In genomic region chr16:49495596-49496355, GRCh38 we compare ENCODE assay signal across 13 cellular contexts.
A peak's percentile ranks its signal among the peaks of the same experiment; 100 is the strongest.
DNase-seq lines count a peak whose midpoint lies in the region; ATAC-seq and TF ChIP-seq lines count a peak whose summit lies in the region.
"Had no signal": no experiment of that assay in that cellular context is flagged by ENCODE, and none has a peak within 500 bp of the region (broad histone marks: within the 10 kb centered on the region; RNA-seq: fewer than 3 reads in every experiment).

No MANE protein-coding gene starts in this region.

- ATAC-seq in DND-41 (ENCODE audit: insufficient read depth, low read depth): no peak
- no peak for ATAC-seq in left lobe of liver
- ATAC-seq in stimulated activated naive CD8-positive, alpha-beta T cell treated with anti-CD3 and anti-CD28 coated beads, Interleukin-15, Interleukin-2, amounts not matched to agents 100 U/mL and 50 U/mL, for 24 hours: no peak

- H3K36me3 ChIP-seq in BLaER1 (peaks cover 19% of the 10 kb centered on the region), DND-41 (ENCODE audit: insufficient read depth, low read length) (no peaks in the 10 kb centered on the region)
- H3K36me3 ChIP-seq: BE2C had no signal

- H3K27ac ChIP-seq in BLaER1: peak overlapping the region; percentile 55
- H3K27ac ChIP-seq in DND-41 (ENCODE audit: low read length): peak overlapping the region; percentile 63
- H3K27ac ChIP-seq: GM23248 had no signal

- H3K27me3 ChIP-seq in BLaER1 (no peaks in the 10 kb centered on the region), DND-41 (ENCODE audit: insufficient read depth, low read length, poor library complexity) (no peaks in the 10 kb centered on the region)
- H3K27me3 ChIP-seq: BE2C had no signal

- H3K79me2 ChIP-seq in DND-41 (ENCODE audit: insufficient read depth, low read length): no peaks in the 10 kb centered on the region

- H3K4me3 ChIP-seq in BLaER1: no peak overlapping the region
- no peak overlapping the region for H3K4me3 ChIP-seq in DND-41 (ENCODE audit: low read depth in 1 of 2, low read length in 2 of 2)
- H3K4me3 ChIP-seq: GM23248 had no signal

- in situ Hi-C loops in KBM-7 (cut with MboI; ENCODE audit: low pct_unique_long_range_greater_than_20kb, low sequenced_read_pairs): no loop called here

- H4K20me1 ChIP-seq in BLaER1: peaks cover 19% of the 10 kb centered on the region
- H4K20me1 ChIP-seq in DND-41 (ENCODE audit: insufficient read depth, low read length): no peaks in the 10 kb centered on the region

- no peak overlapping the region for H2AFZ ChIP-seq in DND-41 (ENCODE audit: low read depth, low read length)
- H2AFZ ChIP-seq: GM23248 had no signal

- intact Hi-C loops in posterior vena cava (cut with DNase I): loop anchor here (10.0 kb wide), 2 partner anchors 99 to 359 kb away; partner anchors contain the start of gene ZNF423 (in 1 of the 2)

- TF ChIP-seq CTCF in DND-41 (IDR thresholded peaks at IDR 0.05; ENCODE audit: borderline replicate concordance, extremely low read depth, low read length, poor library complexity, severe bottlenecking): no peak

- H3K9me3 ChIP-seq in BLaER1: no peaks in the 10 kb centered on the region
- H3K9me3 ChIP-seq in DND-41 (ENCODE audit: insufficient read depth, low read length, severe bottlenecking): no peaks in the 10 kb centered on the region
- H3K9me3 ChIP-seq: BE2C, Caco-2 had no signal

- DNase-seq in DND-41: no peak
- peak; percentile 16 for DNase-seq in left lobe of liver (ENCODE audit: low spot score)
- DNase-seq in posterior vena cava (ENCODE audit: low spot score): peak; percentile 62
- DNase-seq in stimulated activated naive CD8-positive, alpha-beta T cell treated with anti-CD3 and anti-CD28 coated beads, Interleukin-15, Interleukin-2, amounts not matched to agents 100 U/mL and 50 U/mL, for 24 hours: no peak
- no peak for DNase-seq in KBM-7
- DNase-seq in NCI-H187 (lab: John Stamatoyannopoulos, UW): no peak
- DNase-seq: BE2C; CD8-positive, alpha-beta memory T cell; GF-D8; GM23248; IMR-90 had no signal

- H3K9ac ChIP-seq in BLaER1: peak overlapping the region; percentile 49; the same call in 1 of the 2 replicates
- H3K9ac ChIP-seq in DND-41 (ENCODE audit: low read depth, low read length): no peak overlapping the region
- H3K9ac ChIP-seq: GM23248 had no signal

- H3K4me1 ChIP-seq in BLaER1 (peaks cover 83% of the 10 kb centered on the region), DND-41 (ENCODE audit: insufficient read depth, low read length) (peaks cover 21% of the 10 kb centered on the region)
- H3K4me1 ChIP-seq: Caco-2 had no signal

- H3K4me2 ChIP-seq in BLaER1: peak overlapping the region; percentile 74
- no peak overlapping the region for H3K4me2 ChIP-seq in DND-41 (ENCODE audit: insufficient read depth, low read length)

Comparison
In these comparisons a context has a peak if more than half of its experiments do, and no peak if none do; other contexts are left out.
1. DNase-seq: peak in left lobe of liver (single experiment) and posterior vena cava (single experiment); none in DND-41 (single experiment), stimulated activated naive CD8-positive, alpha-beta T cell treated with anti-CD3 and anti-CD28 coated beads, Interleukin-15, Interleukin-2, amounts not matched to agents 100 U/mL and 50 U/mL, for 24 hours (single experiment), KBM-7 (single experiment) and NCI-H187 (0 of 2).